28 cellular contexts compared by ENCODE assay signal in the genomic region with DNA sequence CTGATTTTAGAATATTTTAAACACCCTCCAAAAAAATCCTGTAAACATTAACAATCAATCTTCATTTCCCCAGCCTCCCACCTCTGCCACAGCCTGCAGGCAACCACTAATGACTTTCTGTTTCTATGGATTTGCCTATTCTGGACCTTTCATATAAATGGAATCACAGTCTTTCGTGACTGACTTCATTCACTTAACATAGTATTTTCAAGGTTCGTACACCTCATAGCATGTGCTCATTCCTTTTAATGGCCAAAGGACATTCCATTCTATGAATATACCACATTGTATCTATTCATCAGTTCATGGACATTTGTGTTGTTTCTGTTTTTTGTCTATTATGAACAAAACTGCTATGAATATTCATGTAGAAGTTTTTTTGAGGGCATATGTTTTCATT. TPM values are rescaled to one million over a fixed set of nuclear protein-coding genes. Genes with fewer than 3 reads are reported as not detected.
DNase-seq lines count a peak whose midpoint lies in the region; ATAC-seq and TF ChIP-seq lines count a peak whose summit lies in the region.
"Had no signal": no experiment of that assay in that cellular context is flagged by ENCODE, and none has a peak within 500 bp of the region (broad histone marks: within the 10 kb centered on the region; RNA-seq: fewer than 3 reads in every experiment).

No MANE protein-coding gene starts in this region.

- H3K27ac Mint-ChIP-seq in HFFc6, result peak overlapping the region; percentile 46; the same call in 1 of the 2 replicates
- H3K27ac Mint-ChIP-seq: CD4-positive, CD25-positive, alpha-beta regulatory T cell had no signal

- H3K4me1 Mint-ChIP-seq in HFFc6 (ENCODE audit: low read depth), result peaks cover 21% of the 10 kb centered on the region
- H3K4me1 Mint-ChIP-seq: CD4-positive, CD25-positive, alpha-beta regulatory T cell had no signal

- no peak for ATAC-seq in HG02642 (IDR thresholded peaks at IDR 0.05; ENCODE audit: poor library complexity, unreplicated experiment)
- ATAC-seq: GM12878, Right ventricle myocardium inferior had no signal

- no peak for TF ChIP-seq CTCF in HFFc6 (IDR thresholded peaks at IDR 0.05)

- H3K9me3 Mint-ChIP-seq in HFFc6, result no peaks in the 10 kb centered on the region

- peaks cover 11% of the 10 kb centered on the region; the same call in 1 of the 2 replicates for H3K36me3 Mint-ChIP-seq in HFFc6 (ENCODE audit: low read depth)

- H3K27me3 Mint-ChIP-seq in HFFc6 (ENCODE audit: insufficient read depth), result no peaks in the 10 kb centered on the region
- H3K27me3 Mint-ChIP-seq: CD4-positive, CD25-positive, alpha-beta regulatory T cell had no signal

- DNase-seq in COLO829 (ENCODE audit: low spot score) (peak; percentile 52), HFFc6 (peak; percentile 11), astrocyte of the hippocampus (ENCODE audit: low read depth, low spot score) (peak; percentile 62), iris pigment epithelial cell (ENCODE audit: low read depth) (peak; percentile 34), NCI-H1092 (lab: John Stamatoyannopoulos, UW) (no peak), T1000 (lab: John Stamatoyannopoulos, UW) (no peak)
- DNase-seq in stimulated activated CD4-positive, alpha-beta T cell treated with anti-CD3 and anti-CD28 coated beads, Interleukin-4, amount 100 ng/mL, for 1 hour, result no peak
- DNase-seq: CD4-positive, CD25-positive, alpha-beta regulatory T cell; DMS53; GDM1; KG1; MM.1S; NCI-H1417; NCI-H1694; NCI-H2029 treated with DMSO at 0.1 percent for 48 hours; NCI-H446 treated with DMSO at 0.1 percent for 48 hours; NCI-H526; NCI-H82; NK-92 treated with Interleukin-12 subunit alpha and Interleukin-12 subunit beta, amount 100 ng/mL, for 24 hours; SJCRH30 had no signal

- peak overlapping the region; percentile 38 for H3K4me3 Mint-ChIP-seq in HFFc6
- H3K4me3 Mint-ChIP-seq: CD4-positive, CD25-positive, alpha-beta regulatory T cell had no signal

RNA-seq across cellular contexts. Expression of a gene that starts 48.5 kb away (rescaled TPM):
- total RNA-seq in HFFc6 (2021; fragmentation: NEBNext Ultra II Directional; extraction: Animal tissue kit (Norgen Biotek cat#: 25700)), result not detected
- total RNA-seq: A172; CD4-positive, CD25-positive, alpha-beta regulatory T cell; Daoy; GM12878; H4; PC-3; Right ventricle myocardium inferior; RPMI7951; SJCRH30 had no signal

Comparison
In these comparisons a context has a peak if more than half of its experiments do, and no peak if none do; other contexts are left out.
1. DNase-seq: peak in COLO829 (single experiment), HFFc6 (single experiment), astrocyte of the hippocampus (single experiment) and iris pigment epithelial cell (single experiment); none in NCI-H1092 (single experiment), T1000 (single experiment) and stimulated activated CD4-positive, alpha-beta T cell treated with anti-CD3 and anti-CD28 coated beads, Interleukin-4, amount 100 ng/mL, for 1 hour (single experiment).